ENCODE assay signal across 25 cellular contexts in the genomic region with DNA sequence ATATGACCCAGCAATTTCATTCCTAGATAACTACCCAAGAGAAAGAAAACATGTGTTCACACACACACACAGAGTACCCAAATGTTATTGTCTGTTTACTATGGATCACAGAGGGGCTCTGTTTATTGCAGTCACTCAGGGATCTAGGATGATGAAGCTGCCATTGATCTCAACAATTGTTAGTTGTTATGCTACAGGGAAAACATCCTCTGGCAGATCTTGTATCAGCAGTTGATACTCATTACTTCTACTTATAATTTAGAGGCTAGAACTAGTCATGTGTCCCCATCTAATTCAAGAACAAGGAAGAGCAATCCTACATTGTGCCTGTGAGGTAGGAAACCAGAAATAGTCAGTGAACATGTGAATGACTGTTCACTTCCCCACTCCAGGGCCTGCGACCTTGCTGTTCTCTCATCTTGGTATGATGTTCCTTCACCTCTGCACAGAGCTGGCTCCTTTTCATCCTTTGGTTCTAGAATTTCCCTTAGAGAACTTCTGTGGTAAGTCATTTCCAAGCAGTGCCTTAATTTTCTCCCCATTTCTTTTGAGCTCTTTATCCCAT. TPM values are rescaled to one million over a fixed set of nuclear protein-coding genes. Genes with fewer than 3 reads are reported as not detected.
"Had no signal": no experiment of that assay in that cellular context is flagged by ENCODE, and none has a peak within 500 bp of the region (broad histone marks: within the 10 kb centered on the region; RNA-seq: fewer than 3 reads in every experiment).

No MANE protein-coding gene starts in this region.

- H3K4me3 ChIP-seq: K562 had no signal

- ATAC-seq: activated naive CD4-positive, alpha-beta T cell treated with anti-CD3 and anti-CD28 coated beads, Interleukin-2, amount 50 U/mL, for 72 hours; activated naive CD8-positive, alpha-beta T cell treated with anti-CD3 and anti-CD28 coated beads, Interleukin-2, amount 50 U/mL, for 24 hours; activated T-cell treated with anti-CD3 and anti-CD28 coated beads, Interleukin-2, amount 50 U/mL, for 4 hours; K562; PC-3 had no signal

- H3K27ac ChIP-seq: VCaP had no signal

- DNase-seq: activated CD4-positive, alpha-beta memory T cell treated with anti-CD3 and anti-CD28 coated beads for 36 hours; activated CD4-positive, alpha-beta T cell treated with anti-CD3 and anti-CD28 coated beads, Interleukin-2, amount 10 ng/mL, durations not matched to agents 7 days and 5 days; activated CD4-positive, CD25-positive, alpha-beta regulatory T cell; activated CD8-positive, alpha-beta memory T cell treated with anti-CD3 and anti-CD28 coated beads for 24 hours; activated effector memory CD4-positive, alpha-beta T cell treated with anti-CD3 and anti-CD28 coated beads, Interleukin-2, amount 50 U/mL, for 16 hours; activated naive CD4-positive, alpha-beta T cell treated with Interleukin-2 at 50 U/mL for 16 hours; activated naive CD8-positive, alpha-beta T cell treated with anti-CD3 and anti-CD28 coated beads, Interleukin-2, amount 50 U/mL, for 24 hours; activated T-cell treated with anti-CD3 and anti-CD28 coated beads, Interleukin-2, amount 50 U/mL, for 4 hours; amygdala; Karpas-422; NCI-H1048; NCI-H146; NCI-H187 treated with DMSO at 0.1 percent for 48 hours; NCI-H2081 treated with DMSO at 0.1 percent for 48 hours; NCI-H446; NCI-H524; PC-3; SIG-M5; SK-N-SH; T-helper 1 cell had no signal

- H3K9me3 ChIP-seq: SK-N-SH had no signal

RNA-seq across cellular contexts. Expression of a gene that starts 30.3 kb away (rescaled TPM):
- total RNA-seq: activated CD4-positive, alpha-beta memory T cell treated with anti-CD3 and anti-CD28 coated beads for 36 hours; activated CD4-positive, alpha-beta T cell treated with anti-CD3 and anti-CD28 coated beads, Interleukin-2, amount 10 ng/mL, durations not matched to agents 7 days and 5 days; activated naive CD4-positive, alpha-beta T cell treated with anti-CD3 and anti-CD28 coated beads, Interleukin-2, amount 50 U/mL, for 72 hours; activated T-cell treated with anti-CD3 and anti-CD28 coated beads, Interleukin-2, amount 50 U/mL, for 4 hours; cardiac septum; K562; PC-3; T-helper 2 cell treated with Interferon-gamma antibody and Interleukin-4, amounts not matched to agents 100 ng/mL and 5 ng/mL, for 36 hours had no signal
- polyA plus RNA-seq: K562, SK-N-SH had no signal
